23 cellular contexts compared by ENCODE assay signal in genomic region chr4:14524236-14524635, GRCh38.
DNase-seq lines count a peak whose midpoint lies in the region; ATAC-seq and TF ChIP-seq lines count a peak whose summit lies in the region.
"Had no signal": no experiment of that assay in that cellular context is flagged by ENCODE, and none has a peak within 500 bp of the region (broad histone marks: within the 10 kb centered on the region; RNA-seq: fewer than 3 reads in every experiment).

No MANE protein-coding gene starts in this region.

- no peaks in the 10 kb centered on the region for H3K27me3 ChIP-seq in stomach
- H3K27me3 ChIP-seq: BLaER1 treated with 17β-estradiol and CSF1 and Interleukin-3, amounts not matched to agents 10 nM and 100 nM; SJSA1 had no signal

- WGBS in stomach, 5 donors: 71 to 89% (median 83%) methylated on average over 1 of the region's 1 CpG

- no peak for TF ChIP-seq EP300 in stomach (IDR thresholded peaks at IDR 0.05)

- H3K4me3 ChIP-seq in astrocyte of the cerebellum (ENCODE audit: low read depth, low read length) (no peak overlapping the region), stomach (no peak overlapping the region)
- H3K4me3 ChIP-seq: A549; BLaER1 treated with 17β-estradiol and CSF1 and Interleukin-3, amounts not matched to agents 10 nM and 100 nM; GM23338; HAP-1; PC-9; SJSA1 had no signal

- no peak for ATAC-seq in GM21529 (IDR thresholded peaks at IDR 0.05; ENCODE audit: unreplicated experiment)
- ATAC-seq: A549, GM23338, Right ventricle myocardium inferior had no signal

- DNase-seq in NCI-H226: peak; percentile 58
- DNase-seq in astrocyte of the cerebellum (ENCODE audit: low read depth): peak; percentile 65
- DNase-seq in kidney glomerular epithelial cell (lab: John Stamatoyannopoulos, UW): peak; percentile 31
- DNase-seq in stomach: no peak
- DNase-seq in SIG-M5 (lab: John Stamatoyannopoulos, UW): no peak
- no peak for DNase-seq in caudate nucleus (lab: John Stamatoyannopoulos, UW)
- DNase-seq: AML-193; CD4-positive, alpha-beta T cell; HFFc6; Karpas-422; MV-4-11; NCI-H1105 treated with DMSO at 0.1 percent for 48 hours; NCI-H146; NCI-H2029; NCI-H526 treated with DMSO at 0.1 percent for 48 hours; PC-9 had no signal

- H3K4me1 ChIP-seq in stomach: no peaks in the 10 kb centered on the region
- H3K4me1 ChIP-seq: BLaER1 treated with 17β-estradiol and CSF1 and Interleukin-3, amounts not matched to agents 10 nM and 100 nM; HAP-1; SJSA1 had no signal

- no peak for TF ChIP-seq CTCF in astrocyte of the cerebellum (IDR thresholded peaks at IDR 0.05; ENCODE audit: low read depth, low read length, missing control alignments)
- no peak for TF ChIP-seq CTCF in stomach (IDR thresholded peaks at IDR 0.05)

- H3K36me3 ChIP-seq in stomach: no peaks in the 10 kb centered on the region
- H3K36me3 ChIP-seq: BLaER1 treated with 17β-estradiol and CSF1 and Interleukin-3, amounts not matched to agents 10 nM and 100 nM; HAP-1; SJSA1 had no signal

- H3K9me3 ChIP-seq in stomach: no peaks in the 10 kb centered on the region
- H3K9me3 ChIP-seq: A549, HAP-1, SJSA1 had no signal

- intact Hi-C loops in stomach (cut with DNase I; ENCODE audit: low total_unique reads): no loop called here

- H3K27ac ChIP-seq in stomach (no peak overlapping the region), caudate nucleus (ENCODE audit: low read depth, low read length) (no peak overlapping the region)
- H3K27ac ChIP-seq: A549; BLaER1 treated with 17β-estradiol and CSF1 and Interleukin-3, amounts not matched to agents 10 nM and 100 nM; PC-9; SJSA1 had no signal

- no peak for TF ChIP-seq POLR2A in stomach (IDR thresholded peaks at IDR 0.05)

- in situ Hi-C loops in astrocyte of the cerebellum (cut with HindIII; ENCODE audit: low sequenced_read_pairs): no loop called here

Comparison
In these comparisons a context has a peak if more than half of its experiments do, and no peak if none do; other contexts are left out.
1. DNase-seq: peak in NCI-H226 (single experiment), astrocyte of the cerebellum (single experiment) and kidney glomerular epithelial cell (single experiment); none in stomach (single experiment), SIG-M5 (single experiment) and caudate nucleus (0 of 61).